17 cellular contexts compared by ENCODE assay signal in genomic region chr7:106063692-106064091, GRCh38. TPM values are rescaled to one million over a fixed set of nuclear protein-coding genes. Genes with fewer than 3 reads are reported as not detected.
DNase-seq lines count a peak whose midpoint lies in the region; ATAC-seq, FAIRE-seq and TF ChIP-seq lines count a peak whose summit lies in the region.
"Had no signal": no experiment of that assay in that cellular context is flagged by ENCODE, and none has a peak within 500 bp of the region (broad histone marks: within the 10 kb centered on the region; RNA-seq: fewer than 3 reads in every experiment).

No MANE protein-coding gene starts in this region.

- H3K36me3 ChIP-seq in K562 (ENCODE audit: control insufficient read depth, insufficient read depth, low read length): no peaks in the 10 kb centered on the region
- no peaks in the 10 kb centered on the region for H3K36me3 ChIP-seq in thyroid gland
- H3K36me3 ChIP-seq: BE2C had no signal

- H3K4me2 ChIP-seq in K562 (ENCODE audit: insufficient read depth, low read length): no peak overlapping the region

- no peaks in the 10 kb centered on the region for H3K9me3 Mint-ChIP-seq in activated CD8-positive, alpha-beta T cell treated with anti-CD3 and anti-CD28 coated beads for 36 hours
- no peaks in the 10 kb centered on the region for H3K9me3 Mint-ChIP-seq in activated CD8-positive, alpha-beta T cell treated with anti-CD3 and anti-CD28 coated beads, Interleukin-2, amount 10 ng/mL, durations not matched to agents 7 days and 5 days (ENCODE audit: insufficient read depth)
- H3K9me3 Mint-ChIP-seq in naive B cell: peaks cover 0 to 6% (median 0%) of the 10 kb centered on the region in 7 donors
- H3K9me3 Mint-ChIP-seq: activated CD4-positive, alpha-beta T cell treated with anti-CD3 and anti-CD28 coated beads, Interleukin-2, amount 10 ng/mL, durations not matched to agents 24 days and 14 days; activated naive CD4-positive, alpha-beta T cell treated with anti-CD3 and anti-CD28 coated beads, Interleukin-2, amount 10 ng/mL, durations not matched to agents 7 days and 5 days had no signal

- no peak for DNase-seq in activated CD8-positive, alpha-beta T cell treated with anti-CD3 and anti-CD28 coated beads for 36 hours
- no peak for DNase-seq in activated CD8-positive, alpha-beta T cell treated with anti-CD3 and anti-CD28 coated beads, Interleukin-2, amount 10 ng/mL, durations not matched to agents 7 days and 5 days
- DNase-seq in K562 (ENCODE audit: extremely low read depth in 1 of 4, low spot score in 3 of 4) (no peak), naive B cell (no peak), thyroid gland (no peak), epidermal melanocyte (ENCODE audit: insufficient read length, low spot score) (no peak)
- no peak for DNase-seq in stimulated activated CD4-positive, alpha-beta T cell treated with anti-CD3 and anti-CD28 coated beads, Interleukin-4, amount 100 ng/mL, for 1 hour
- DNase-seq: activated CD4-positive, alpha-beta T cell treated with anti-CD3 and anti-CD28 coated beads, Interleukin-2, amount 10 ng/mL, durations not matched to agents 24 days and 14 days; activated naive CD4-positive, alpha-beta T cell treated with anti-CD3 and anti-CD28 coated beads, Interleukin-2, amount 10 ng/mL, durations not matched to agents 7 days and 5 days; BE2C; foreskin fibroblast; occipital lobe; stimulated activated CD4-positive, alpha-beta T cell treated with anti-CD3 and anti-CD28 coated beads, Interleukin-2, amount 100 ng/mL, for 24 hours had no signal

- no peak for ATAC-seq in activated CD8-positive, alpha-beta T cell treated with anti-CD3 and anti-CD28 coated beads for 36 hours
- no peak for ATAC-seq in activated CD8-positive, alpha-beta T cell treated with anti-CD3 and anti-CD28 coated beads, Interleukin-2, amount 10 ng/mL, durations not matched to agents 7 days and 5 days
- ATAC-seq in K562 (no peak), naive B cell (ENCODE audit: low read depth in 2 of 2) (no peak), GM21717 (IDR thresholded peaks at IDR 0.05; ENCODE audit: unreplicated experiment) (no peak)

- no peak overlapping the region for H2AFZ ChIP-seq in K562 (ENCODE audit: low read depth, low read length)

- BruUV-seq in K562 (replicated peaks; lab: Mats Ljungman, UMichigan): no TSS peak

- peak overlapping the region; percentile 10 for H3K27ac Mint-ChIP-seq in activated CD8-positive, alpha-beta T cell treated with anti-CD3 and anti-CD28 coated beads for 36 hours
- H3K27ac Mint-ChIP-seq in activated CD8-positive, alpha-beta T cell treated with anti-CD3 and anti-CD28 coated beads, Interleukin-2, amount 10 ng/mL, durations not matched to agents 7 days and 5 days: no peak overlapping the region
- H3K27ac Mint-ChIP-seq in naive B cell: peak overlapping the region; percentile 85 to 99 (median 95)
- H3K27ac Mint-ChIP-seq: activated CD4-positive, alpha-beta T cell treated with anti-CD3 and anti-CD28 coated beads, Interleukin-2, amount 10 ng/mL, durations not matched to agents 24 days and 14 days; activated naive CD4-positive, alpha-beta T cell treated with anti-CD3 and anti-CD28 coated beads, Interleukin-2, amount 10 ng/mL, durations not matched to agents 7 days and 5 days had no signal

- H3K4me1 ChIP-seq in K562 (replicated peaks in 1 of 2; ENCODE audit: control insufficient read depth in 2 of 2, insufficient read depth in 2 of 2, low read length in 2 of 2) (peaks cover 11 to 21% of the 10 kb centered on the region in 2 experiments), thyroid gland (peaks cover 26 to 37% of the 10 kb centered on the region in 2 donors)

- H3K4me3 ChIP-seq in K562 (no peak overlapping the region), thyroid gland (replicated peaks in 1 of 3) (no peak overlapping the region)

- H3K9ac ChIP-seq in K562 (ENCODE audit: insufficient read depth in 1 of 2, low read depth in 2 of 2, low read length in 2 of 2): no peak overlapping the region

- H4K20me1 ChIP-seq in K562 (replicated peaks; ENCODE audit: control insufficient read depth, insufficient read depth, low read length): peaks cover 7% of the 10 kb centered on the region; the same call in 1 of the 2 replicates

- H3K27ac ChIP-seq in K562 (ENCODE audit: extremely low read depth, low read depth, low read length): no peak overlapping the region
- peak overlapping the region; percentile 20 to 98 (median 91) for H3K27ac ChIP-seq in thyroid gland
- H3K27ac ChIP-seq: 22Rv1 had no signal

- H3K9me1 ChIP-seq in K562 (ENCODE audit: control insufficient read depth, insufficient read depth, low read length): peaks cover 7% of the 10 kb centered on the region

- TF ChIP-seq EP300 in K562 (IDR thresholded peaks at IDR 0.05; ENCODE audit: low read length): no peak

- CTCF ChIA-PET in activated CD8-positive, alpha-beta T cell treated with anti-CD3 and anti-CD28 coated beads for 36 hours (lab: Charles Lee): no interaction called here
- CTCF ChIA-PET in activated CD8-positive, alpha-beta T cell treated with anti-CD3 and anti-CD28 coated beads, Interleukin-2, amount 10 ng/mL, durations not matched to agents 7 days and 5 days (lab: Charles Lee): interaction anchor here (1.0 kb wide), 1 partner anchor 407 kb away, joined by 3 read pairs; no protein-coding TSS in a partner anchor
- CTCF ChIA-PET in K562 (lab: Yijun Ruan, JAX; ENCODE audit: low intra/inter-chr PET ratio): no interaction called here

- no peak overlapping the region for H3K4me3 Mint-ChIP-seq in activated CD8-positive, alpha-beta T cell treated with anti-CD3 and anti-CD28 coated beads for 36 hours
- H3K4me3 Mint-ChIP-seq in activated CD8-positive, alpha-beta T cell treated with anti-CD3 and anti-CD28 coated beads, Interleukin-2, amount 10 ng/mL, durations not matched to agents 7 days and 5 days: no peak overlapping the region
- H3K4me3 Mint-ChIP-seq in naive B cell: peak overlapping the region in 7 of 8 donors; percentile 9 to 91 (median 57)
- H3K4me3 Mint-ChIP-seq: activated CD4-positive, alpha-beta T cell treated with anti-CD3 and anti-CD28 coated beads, Interleukin-2, amount 10 ng/mL, durations not matched to agents 24 days and 14 days; activated naive CD4-positive, alpha-beta T cell treated with anti-CD3 and anti-CD28 coated beads, Interleukin-2, amount 10 ng/mL, durations not matched to agents 7 days and 5 days had no signal

- TF ChIP-seq RAD21 in K562 (CRISPR knock-in tag; conservative IDR thresholded peaks at IDR 0.05 in 1 of 2, IDR thresholded peaks at IDR 0.05 in 1 of 2): no peak

- no peaks in the 10 kb centered on the region for H3K79me2 ChIP-seq in K562 (ENCODE audit: control insufficient read depth, insufficient read depth, low read length)

- no peaks in the 10 kb centered on the region for H3K9me3 ChIP-seq in K562 (replicated peaks; ENCODE audit: control insufficient read depth, insufficient read depth, low read depth, low read length)
- H3K9me3 ChIP-seq in thyroid gland: no peaks in the 10 kb centered on the region
- H3K9me3 ChIP-seq: BE2C had no signal

- no peaks in the 10 kb centered on the region for H3K27me3 Mint-ChIP-seq in activated CD8-positive, alpha-beta T cell treated with anti-CD3 and anti-CD28 coated beads for 36 hours
- no peaks in the 10 kb centered on the region for H3K27me3 Mint-ChIP-seq in activated CD8-positive, alpha-beta T cell treated with anti-CD3 and anti-CD28 coated beads, Interleukin-2, amount 10 ng/mL, durations not matched to agents 7 days and 5 days (ENCODE audit: low read depth)
- no peaks in the 10 kb centered on the region for H3K27me3 Mint-ChIP-seq in naive B cell
- H3K27me3 Mint-ChIP-seq: activated CD4-positive, alpha-beta T cell treated with anti-CD3 and anti-CD28 coated beads, Interleukin-2, amount 10 ng/mL, durations not matched to agents 24 days and 14 days; activated naive CD4-positive, alpha-beta T cell treated with anti-CD3 and anti-CD28 coated beads, Interleukin-2, amount 10 ng/mL, durations not matched to agents 7 days and 5 days had no signal

- POLR2A ChIA-PET in activated CD8-positive, alpha-beta T cell treated with anti-CD3 and anti-CD28 coated beads for 36 hours (lab: Charles Lee): interaction anchor here (1.5 kb wide), 1 partner anchor 62 kb away, joined by 3 read pairs; no protein-coding TSS in a partner anchor
- POLR2A ChIA-PET in activated CD8-positive, alpha-beta T cell treated with anti-CD3 and anti-CD28 coated beads, Interleukin-2, amount 10 ng/mL, durations not matched to agents 7 days and 5 days (lab: Charles Lee): no interaction called here
- POLR2A ChIA-PET in K562 (lab: Yijun Ruan, JAX): interaction anchor here (1.0 kb wide), 1 partner anchor 13 kb away, joined by 3 read pairs; no protein-coding TSS in a partner anchor

- in situ Hi-C loops in K562 (cut with MboI): no loop called here

- peaks cover 40% of the 10 kb centered on the region for H3K4me1 Mint-ChIP-seq in activated CD8-positive, alpha-beta T cell treated with anti-CD3 and anti-CD28 coated beads for 36 hours (ENCODE audit: low read depth)
- H3K4me1 Mint-ChIP-seq in activated CD8-positive, alpha-beta T cell treated with anti-CD3 and anti-CD28 coated beads, Interleukin-2, amount 10 ng/mL, durations not matched to agents 7 days and 5 days (ENCODE audit: low read depth): peaks cover 43% of the 10 kb centered on the region
- H3K4me1 Mint-ChIP-seq in naive B cell: peaks cover 67 to 99% (median 96%) of the 10 kb centered on the region in 3 donors

- TF ChIP-seq POLR2A in K562 (conservative IDR thresholded peaks at IDR 0.05): no peak
- TF ChIP-seq POLR2A in thyroid gland (IDR thresholded peaks at IDR 0.05): no peak

- intact Hi-C loops in activated CD8-positive, alpha-beta T cell treated with anti-CD3 and anti-CD28 coated beads for 36 hours (cut with micrococcal nuclease): no loop called here
- intact Hi-C loops in K562 (cut with micrococcal nuclease) (no loop called here), thyroid gland (cut with DNase I) (no loop called here)

- TF ChIP-seq CTCF in activated CD8-positive, alpha-beta T cell treated with anti-CD3 and anti-CD28 coated beads for 36 hours (IDR thresholded peaks at IDR 0.05): no peak
- TF ChIP-seq CTCF in K562 (IDR thresholded peaks at IDR 0.05 in 2 of 3, conservative IDR thresholded peaks at IDR 0.05 in 1 of 3; ENCODE audit: insufficient read depth in 2 of 3, low read depth in 1 of 3, low read length in 3 of 3) (no peak), thyroid gland (IDR thresholded peaks at IDR 0.05) (no peak)

- WGBS in K562 (ENCODE audit: insufficient coverage, low coverage, missing lambda C conversion rate): 38% methylated on average over 2 of the region's 2 CpGs
- WGBS in thyroid gland, 2 donors: 72 to 97% methylated on average over 2 of the region's 2 CpGs

- no peaks in the 10 kb centered on the region for H3K36me3 Mint-ChIP-seq in activated CD8-positive, alpha-beta T cell treated with anti-CD3 and anti-CD28 coated beads for 36 hours (ENCODE audit: low read depth)
- no peaks in the 10 kb centered on the region for H3K36me3 Mint-ChIP-seq in activated CD8-positive, alpha-beta T cell treated with anti-CD3 and anti-CD28 coated beads, Interleukin-2, amount 10 ng/mL, durations not matched to agents 7 days and 5 days (ENCODE audit: low read depth)
- H3K36me3 Mint-ChIP-seq in naive B cell: no peaks in the 10 kb centered on the region
- H3K36me3 Mint-ChIP-seq: activated naive CD4-positive, alpha-beta T cell treated with anti-CD3 and anti-CD28 coated beads, Interleukin-2, amount 10 ng/mL, durations not matched to agents 7 days and 5 days had no signal

- H3K27me3 ChIP-seq in K562 (ENCODE audit: control insufficient read depth in 2 of 2, insufficient read depth in 2 of 2, low read length in 2 of 2): peaks cover 25 to 61% of the 10 kb centered on the region in 2 experiments; a peak in 4 of 5 replicates
- H3K27me3 ChIP-seq in thyroid gland: no peaks in the 10 kb centered on the region
- H3K27me3 ChIP-seq: BE2C had no signal

- no peak for FAIRE-seq in K562 (lab: Jason Lieb, UNC)
- FAIRE-seq: astrocyte, TTC549 had no signal

RNA-seq across cellular contexts. Expression of gene SYPL1, which starts 48.4 kb away (rescaled TPM):
- total RNA-seq in activated CD8-positive, alpha-beta T cell treated with anti-CD3 and anti-CD28 coated beads for 36 hours: 10 to 100 TPM; 40.1 to 44.6 TPM
- total RNA-seq in activated CD8-positive, alpha-beta T cell treated with anti-CD3 and anti-CD28 coated beads, Interleukin-2, amount 10 ng/mL, durations not matched to agents 7 days and 5 days: 10 to 100 TPM; 51.3 to 52.4 TPM
- total RNA-seq in K562 (2011; cell fraction: chromatin; rRNA removed; ENCODE audit: low replicate concordance): 58.3 and 92.7 TPM in 2 replicates
- 54.4 and 68.0 TPM in 2 replicates for total RNA-seq in K562 (2011; cell fraction: nucleolus; rRNA removed)
- total RNA-seq in K562 (2011; cell fraction: nucleoplasm; rRNA removed): 90.3 and 115 TPM in 2 replicates
- 23.8 and 25.5 TPM in 2 replicates for total RNA-seq in K562 (2014; rRNA removed)
- total RNA-seq in K562 (2014; rRNA removed; fragmentation: Illumina TruSeq; extraction: Trizol): 51.3 and 58.3 TPM in 2 replicates
- 45.0 and 47.8 TPM in 2 replicates for total RNA-seq in K562 (2015; rRNA removed; fragmentation: Illumina TruSeq; extraction: Trizol)
- 70.2 and 73.4 TPM in 2 replicates for total RNA-seq in K562 (2021)
- 71.7 and 100 TPM in 2 replicates for polyA plus RNA-seq in K562 (2011; rRNA removed)
- 41.5 and 68.5 TPM in 2 replicates for polyA plus RNA-seq in K562 (2011; cell fraction: cytosol; rRNA removed)
- 15.7 and 22.1 TPM in 2 replicates for polyA plus RNA-seq in K562 (2011; cell fraction: nucleus; rRNA removed)
- polyA plus RNA-seq in K562 (2012): 94.6 and 111 TPM in 2 replicates
- polyA plus RNA-seq in K562 (2014; fragmentation: Illumina TruSeq; extraction: Trizol): 71.9 and 81.5 TPM in 2 replicates
- polyA plus RNA-seq in K562 (2014; fragmentation: Nextera tagmentation; extraction: Ambion mirVana): 100 to 1,000 TPM; 171 to 214 TPM
- polyA plus RNA-seq in K562 (2014; rRNA removed): 53.5 and 54.1 TPM in 2 replicates
- 68.6 and 85.2 TPM in 2 replicates for polyA minus RNA-seq in K562 (2011; rRNA and poly(A)+ RNA removed)
- 27.0 and 38.1 TPM in 2 replicates for polyA minus RNA-seq in K562 (2011; cell fraction: cytosol; rRNA and poly(A)+ RNA removed)
- 14.4 and 20.3 TPM in 2 replicates for polyA minus RNA-seq in K562 (2011; cell fraction: nucleus; rRNA and poly(A)+ RNA removed)
- 100 to 1,000 TPM; 234 to 353 (median 246) TPM for polyA plus RNA-seq in naive B cell (ENCODE audit: low read depth in 6 of 6)
- 100 to 1,000 TPM; 119 to 165 (median 132) TPM for total RNA-seq in thyroid gland

Comparison
In these comparisons a context has a peak if more than half of its experiments do, and no peak if none do; other contexts are left out.
1. H3K4me3 Mint-ChIP-seq: peak in naive B cell (7 of 8); none in activated CD8-positive, alpha-beta T cell treated with anti-CD3 and anti-CD28 coated beads for 36 hours (single experiment) and activated CD8-positive, alpha-beta T cell treated with anti-CD3 and anti-CD28 coated beads, Interleukin-2, amount 10 ng/mL, durations not matched to agents 7 days and 5 days (single experiment).